Comparison of ENCODE assay signal across 9 cellular contexts in genomic region chr1:7218210-7218832, GRCh38.
DNase-seq lines count a peak whose midpoint lies in the region; ATAC-seq, FAIRE-seq and TF ChIP-seq lines count a peak whose summit lies in the region.
"Had no signal": no experiment of that assay in that cellular context is flagged by ENCODE, and none has a peak within 500 bp of the region (broad histone marks: within the 10 kb centered on the region; RNA-seq: fewer than 3 reads in every experiment).

No MANE protein-coding gene starts in this region.

- no peak overlapping the region for H3K56ac ChIP-seq in H1 (replicated peaks; ENCODE audit: insufficient read length, low read depth, low read length)

- POLR2A ChIA-PET in PC-9 (lab: Charles Lee; ENCODE audit: unreplicated experiment) (interaction anchor here (0.7 kb wide), 1 partner anchor 414 kb away, joined by 3 read pairs; no protein-coding TSS in a partner anchor), H1 (lab: Charles Lee; ENCODE audit: partially characterized antibody) (interaction anchor here (0.6 kb wide), 1 partner anchor 477 kb away, joined by 3 read pairs; no protein-coding TSS in a partner anchor)

- H3K23me2 ChIP-seq in H1 (ENCODE audit: low read depth, low read length): no peaks in the 10 kb centered on the region

- H3K23ac ChIP-seq in H1 (ENCODE audit: insufficient read length): no peak overlapping the region

- WGBS in H1 (ENCODE audit: extremely low coverage in 1 of 2, insufficient coverage in 1 of 2, insufficient read length in 1 of 2, insufficient replicate concordance in 2 of 2, low coverage in 1 of 2, low lambda C conversion rate in 2 of 2, missing lambda C conversion rate in 1 of 2), 2 experiments: 45% methylated on average over 9 of the region's 9 CpGs; no CpG with 5 or more reads in 1 of the 2 experiments

- peak; percentile 68 for FAIRE-seq in H1 (lab: Jason Lieb, UNC)

- no peak overlapping the region for H4K8ac ChIP-seq in H1 (ENCODE audit: extremely low read depth, insufficient read depth, low read length)

- no peaks in the 10 kb centered on the region for H3K9me3 ChIP-seq in PC-9 (ENCODE audit: insufficient read depth, low read depth)
- no peaks in the 10 kb centered on the region for H3K9me3 ChIP-seq in H1 (ENCODE audit: insufficient read depth in 2 of 2, low read depth in 1 of 2, low read length in 1 of 2)

- no peaks in the 10 kb centered on the region for H3K36me3 ChIP-seq in PC-9 (ENCODE audit: low read depth)
- H3K36me3 ChIP-seq in H1 (ENCODE audit: control insufficient read depth in 2 of 4, insufficient read depth in 4 of 4, low read length in 3 of 4): no peaks in the 10 kb centered on the region

- H3K4me2 ChIP-seq in PC-9 (no peak overlapping the region), H1 (ENCODE audit: insufficient read depth in 1 of 2, low read depth in 2 of 2, low read length in 2 of 2) (no peak overlapping the region; a peak in 1 of 4 replicates)

- no peaks in the 10 kb centered on the region for H3K36me3 Mint-ChIP-seq in nephron progenitor cell (ENCODE audit: low read depth)
- H3K36me3 Mint-ChIP-seq: CD4-positive, alpha-beta memory T cell had no signal

- H2BK15ac ChIP-seq in H1 (ENCODE audit: low read length): no peak overlapping the region

- no peaks in the 10 kb centered on the region for H3K4me1 ChIP-seq in PC-9 (replicated peaks; ENCODE audit: insufficient read depth)
- no peaks in the 10 kb centered on the region for H3K4me1 ChIP-seq in H1 (replicated peaks in 1 of 4; ENCODE audit: control insufficient read depth in 3 of 4, insufficient read depth in 4 of 4, low read length in 3 of 4)

- peak; percentile 9 for DNase-seq in NK-92 treated with Interleukin-12 subunit alpha and Interleukin-12 subunit beta, amount 100 ng/mL, for 24 hours (lab: John Stamatoyannopoulos, UW)
- DNase-seq in NK-92 (lab: John Stamatoyannopoulos, UW; ENCODE audit: unreplicated experiment) (no peak), KG1 (lab: John Stamatoyannopoulos, UW) (peak; percentile 53), PC-9 (peak; percentile 28 to 36), H1 (ENCODE audit: low read depth in 1 of 2, low spot score in 2 of 2) (peak; percentile 25 to 78), nephron progenitor cell (peak; percentile 54)
- DNase-seq in activated effector memory CD4-positive, alpha-beta T cell treated with Interleukin-2 at 50 U/mL for 16 hours: no peak

- H3K4me1 Mint-ChIP-seq in nephron progenitor cell: no peaks in the 10 kb centered on the region
- H3K4me1 Mint-ChIP-seq: CD4-positive, alpha-beta memory T cell had no signal

- peaks cover 16% of the 10 kb centered on the region for H3K27me3 Mint-ChIP-seq in nephron progenitor cell (ENCODE audit: low read depth, poor library complexity)

- H3K4me3 Mint-ChIP-seq in nephron progenitor cell: no peak overlapping the region
- H3K4me3 Mint-ChIP-seq: CD4-positive, alpha-beta memory T cell had no signal

- H4K20me1 ChIP-seq in PC-9 (ENCODE audit: insufficient read depth) (no peaks in the 10 kb centered on the region), H1 (replicated peaks in 1 of 2; ENCODE audit: control insufficient read depth in 1 of 2, insufficient read depth in 2 of 2, low read length in 2 of 2) (no peaks in the 10 kb centered on the region)

- H3K79me1 ChIP-seq in H1 (ENCODE audit: low read depth, low read length): no peaks in the 10 kb centered on the region

- H3K4me3 ChIP-seq in PC-9: no peak overlapping the region
- no peak overlapping the region for H3K4me3 ChIP-seq in H1 (ENCODE audit: extremely low read depth in 1 of 4, insufficient read depth in 2 of 4, low read depth in 3 of 4, low read length in 4 of 4)

- no peak overlapping the region for H3K14ac ChIP-seq in H1 (ENCODE audit: insufficient read length)

- no peaks in the 10 kb centered on the region for H3K9me2 ChIP-seq in PC-9 (ENCODE audit: insufficient read depth)

- H2BK20ac ChIP-seq in H1 (ENCODE audit: low read length): no peak overlapping the region

- CTCF ChIA-PET in PC-9 (lab: Charles Lee): no interaction called here
- CTCF ChIA-PET in H1 (lab: Charles Lee; ENCODE audit: partially characterized antibody): interaction anchor here (0.6 to 1.6 kb wide), 13 partner anchors 11 to 517 kb away, joined by 3 to 8 read pairs (median 3); partner anchors contain the start of gene DNAJC11

- H3K4ac ChIP-seq in H1 (replicated peaks; ENCODE audit: insufficient read length, low read depth, low read length): no peak overlapping the region

- intact Hi-C loops in PC-9 (cut with micrococcal nuclease; ENCODE audit: unreplicated experiment): loop anchor here (1.0 to 5.0 kb wide), 4 partner anchors 426 to 972 kb away; no protein-coding TSS in a partner anchor

- no peak overlapping the region for H4K5ac ChIP-seq in H1 (ENCODE audit: insufficient read length, low read depth, low read length)

- H3K27ac ChIP-seq in PC-9 (no peak overlapping the region), H1 (ENCODE audit: low read depth, low read length) (no peak overlapping the region)

- no peak overlapping the region for H2BK120ac ChIP-seq in H1 (replicated peaks; ENCODE audit: low read depth, low read length)

- H4K91ac ChIP-seq in H1 (replicated peaks; ENCODE audit: insufficient read length, low read length): no peak overlapping the region

- H3K27ac Mint-ChIP-seq in nephron progenitor cell: no peak overlapping the region
- H3K27ac Mint-ChIP-seq: CD4-positive, alpha-beta memory T cell had no signal

- H3F3A ChIP-seq in PC-9 (ENCODE audit: insufficient read depth, low read depth): no peaks in the 10 kb centered on the region

- H2AFZ ChIP-seq in PC-9: no peak overlapping the region
- no peak overlapping the region for H2AFZ ChIP-seq in H1 (ENCODE audit: low read length)

- no peak overlapping the region for H2AK5ac ChIP-seq in H1 (ENCODE audit: low read depth, low read length)

- H3K18ac ChIP-seq in H1 (ENCODE audit: extremely low read depth, low read length): no peak overlapping the region

- TF ChIP-seq RAD21 in H1 (IDR thresholded peaks at IDR 0.05 in 1 of 2, conservative IDR thresholded peaks at IDR 0.05 in 1 of 2; ENCODE audit: low read depth in 2 of 2, low read length in 2 of 2): peak; percentile 90 to 96

- H2BK5ac ChIP-seq in H1 (ENCODE audit: low read depth, low read length): no peak overlapping the region

- H2BK12ac ChIP-seq in H1 (ENCODE audit: low read depth, low read length): no peak overlapping the region

- H3K9me3 Mint-ChIP-seq in nephron progenitor cell: no peaks in the 10 kb centered on the region

- no peak overlapping the region for H3K9ac ChIP-seq in H1 (replicated peaks in 1 of 4; ENCODE audit: extremely low read depth in 1 of 4, low read depth in 3 of 4, low read length in 3 of 4)

- ATAC-seq in GM19395 (IDR thresholded peaks at IDR 0.05; ENCODE audit: unreplicated experiment): no peak

- peaks cover 22% of the 10 kb centered on the region for H3K27me3 ChIP-seq in PC-9 (ENCODE audit: insufficient read depth, low read depth)
- no peaks in the 10 kb centered on the region for H3K27me3 ChIP-seq in H1 (replicated peaks in 1 of 4; ENCODE audit: control insufficient read depth in 3 of 4, extremely low read depth in 1 of 4, insufficient read depth in 3 of 4, low read length in 3 of 4)

- peak; percentile 81 for TF ChIP-seq CTCF in PC-9 (conservative IDR thresholded peaks at IDR 0.05)
- peak; percentile 50 to 85 (median 74) for TF ChIP-seq CTCF in H1 (IDR thresholded peaks at IDR 0.05; ENCODE audit: control extremely low read depth in 1 of 3, insufficient read depth in 1 of 3, low read depth in 1 of 3, low read length in 3 of 3)
- peak; percentile 63 for TF ChIP-seq CTCF in nephron progenitor cell (IDR thresholded peaks at IDR 0.05)

- H3K79me2 ChIP-seq in PC-9 (ENCODE audit: low read depth) (no peaks in the 10 kb centered on the region), H1 (ENCODE audit: control insufficient read depth in 1 of 2, insufficient read depth in 2 of 2, low read length in 2 of 2) (no peaks in the 10 kb centered on the region)

- BruUV-seq in PC-9 (replicated peaks; lab: Mats Ljungman, UMichigan): no TSS peak

- TF ChIP-seq POLR2A in H1 (IDR thresholded peaks at IDR 0.05; ENCODE audit: control extremely low read depth in 1 of 2, low read depth in 2 of 2, low read length in 2 of 2): no peak

- TF ChIP-seq EP300 in H1 (IDR thresholded peaks at IDR 0.05; ENCODE audit: borderline replicate concordance in 1 of 2, low read depth in 2 of 2, low read length in 2 of 2): no peak

TF ChIP-seq in H1, 55 proteins besides CTCF, POLR2A, EP300 and RAD21:
- TF ChIP-seq TCF12 (IDR thresholded peaks at IDR 0.05; ENCODE audit: low read depth, low read length): 0 out of 2 replicates have a peak, but pooled peaks have one; percentile 6
- no peak for TF ChIP-seq ASH2L (IDR thresholded peaks at IDR 0.05; ENCODE audit: low read length)
- peak; percentile 40; the same call in 1 of the 2 replicates for TF ChIP-seq CREB1 (IDR thresholded peaks at IDR 0.05)
- no peak for TF ChIP-seq TBP (IDR thresholded peaks at IDR 0.05; ENCODE audit: low read depth, low read length)
- TF ChIP-seq GTF2F1 (IDR thresholded peaks at IDR 0.05; ENCODE audit: borderline replicate concordance, low read depth, low read length): no peak
- 0 out of 2 replicates have a peak, but pooled peaks have one; percentile 20 for TF ChIP-seq POU5F1 (IDR thresholded peaks at IDR 0.05; ENCODE audit: low read depth, low read length)
- TF ChIP-seq YY1 (IDR thresholded peaks at IDR 0.05; ENCODE audit: low read depth, low read length): peak; percentile 17; the same call in 1 of the 2 replicates
- TF ChIP-seq RFX5 (IDR thresholded peaks at IDR 0.05; ENCODE audit: borderline replicate concordance, low read depth, low read length): no peak

Comparison
In these comparisons a context has a peak if more than half of its experiments do, and no peak if none do; other contexts are left out.
1. DNase-seq: peak in NK-92 treated with Interleukin-12 subunit alpha and Interleukin-12 subunit beta, amount 100 ng/mL, for 24 hours (single experiment), KG1 (single experiment), PC-9 (2 of 2), H1 (2 of 2) and nephron progenitor cell (single experiment); none in NK-92 (single experiment) and activated effector memory CD4-positive, alpha-beta T cell treated with Interleukin-2 at 50 U/mL for 16 hours (single experiment).
2. Peak in every context shown above with its lines, with median percentiles within 50 percentile points of each other: CTCF ChIP-seq.